In genomic region chr18:44636241-44636640, GRCh38 we compare ENCODE assay signal across 13 cellular contexts. TPM values are rescaled to one million over a fixed set of nuclear protein-coding genes. Genes with fewer than 3 reads are reported as not detected.
DNase-seq lines count a peak whose midpoint lies in the region; ATAC-seq and TF ChIP-seq lines count a peak whose summit lies in the region.
"Had no signal": no experiment of that assay in that cellular context is flagged by ENCODE, and none has a peak within 500 bp of the region (broad histone marks: within the 10 kb centered on the region; RNA-seq: fewer than 3 reads in every experiment).

No MANE protein-coding gene starts in this region.

- TF ChIP-seq EP300 in ovary (IDR thresholded peaks at IDR 0.05), result no peak

- peak; percentile 6 for DNase-seq in GM10266 (ENCODE audit: extremely low spot score)
- no peak for DNase-seq in PC-9
- no peak for DNase-seq in ovary
- no peak for DNase-seq in trophoblast cell
- DNase-seq in right lobe of liver, result no peak
- DNase-seq in putamen (ENCODE audit: low spot score), result no peak
- DNase-seq: activated CD4-positive, CD25-positive, alpha-beta regulatory T cell treated with anti-CD3 and anti-CD28 coated beads, Interleukin-2, amount 50 U/mL, for 72 hours; endodermal cell; HFFc6; NCI-H1417 treated with DMSO at 0.1 percent for 48 hours; SW 1271 had no signal

- no TSS peak for BruUV-seq in PC-9 (replicated peaks; lab: Mats Ljungman, UMichigan)

- H2AFZ ChIP-seq in PC-9 (peak overlapping the region; percentile 34; the same call in 1 of the 2 replicates), trophoblast cell (ENCODE audit: insufficient read depth, low read length, poor library complexity) (no peak overlapping the region)

- H3K27me3 ChIP-seq in PC-9 (ENCODE audit: insufficient read depth, low read depth) (no peaks in the 10 kb centered on the region), ovary (no peaks in the 10 kb centered on the region), trophoblast cell (ENCODE audit: insufficient read depth, low read length) (no peaks in the 10 kb centered on the region), right lobe of liver (no peaks in the 10 kb centered on the region)

- H4K12ac ChIP-seq in trophoblast cell (ENCODE audit: low read depth, low read length), result no peak overlapping the region

- CTCF ChIA-PET in PC-9 (lab: Charles Lee), result no interaction called here

- H3K4me2 ChIP-seq in PC-9 (no peak overlapping the region), trophoblast cell (ENCODE audit: low read length) (no peak overlapping the region)

- no peak overlapping the region for H3K23ac ChIP-seq in trophoblast cell (ENCODE audit: low read length)

- H4K91ac ChIP-seq in trophoblast cell (ENCODE audit: low read depth, low read length), result no peak overlapping the region

- no peak overlapping the region for H2AK5ac ChIP-seq in trophoblast cell (ENCODE audit: low read length)

- intact Hi-C loops in PC-9 (cut with micrococcal nuclease; ENCODE audit: unreplicated experiment), result loop anchor here (2.0 kb wide), 1 partner anchor 43 kb away; no protein-coding TSS in a partner anchor
- intact Hi-C loops in ovary (cut with DNase I), result no loop called here
- intact Hi-C loops in right lobe of liver (cut with DNase I), result no loop called here

- H3K4ac ChIP-seq in trophoblast cell (ENCODE audit: low read depth, low read length), result no peak overlapping the region

- H3K79me2 ChIP-seq in PC-9 (ENCODE audit: low read depth) (no peaks in the 10 kb centered on the region), trophoblast cell (ENCODE audit: control insufficient read depth, insufficient read depth, low read length, poor library complexity) (no peaks in the 10 kb centered on the region)

- POLR2A ChIA-PET in PC-9 (lab: Charles Lee; ENCODE audit: unreplicated experiment), result no interaction called here

- ATAC-seq in GM19395 (IDR thresholded peaks at IDR 0.05; ENCODE audit: unreplicated experiment) (peak; percentile 87), HG02885 (IDR thresholded peaks at IDR 0.05; ENCODE audit: poor library complexity, unreplicated experiment) (peak; percentile 87), right lobe of liver (no peak)

- no peaks in the 10 kb centered on the region for H3K9me3 ChIP-seq in PC-9 (ENCODE audit: insufficient read depth, low read depth)
- H3K9me3 ChIP-seq in ovary, result no peaks in the 10 kb centered on the region
- H3K9me3 ChIP-seq in trophoblast cell (ENCODE audit: insufficient read depth, low read depth, low read length), result no peaks in the 10 kb centered on the region
- H3K9me3 ChIP-seq in right lobe of liver, result no peaks in the 10 kb centered on the region

- H3F3A ChIP-seq in PC-9 (ENCODE audit: insufficient read depth, low read depth), result peaks cover 26% of the 10 kb centered on the region

- no peak overlapping the region for H3K18ac ChIP-seq in trophoblast cell (ENCODE audit: low read length)

- H3K9me2 ChIP-seq in PC-9 (ENCODE audit: insufficient read depth), result no peaks in the 10 kb centered on the region

- peak overlapping the region; percentile 88; the same call in 1 of the 2 replicates for H3K27ac ChIP-seq in PC-9
- H3K27ac ChIP-seq in ovary, result no peak overlapping the region
- no peak overlapping the region for H3K27ac ChIP-seq in trophoblast cell (ENCODE audit: low read depth, low read length)
- H3K27ac ChIP-seq in right lobe of liver, result no peak overlapping the region

- H3K36me3 ChIP-seq in PC-9 (ENCODE audit: low read depth) (no peaks in the 10 kb centered on the region), ovary (no peaks in the 10 kb centered on the region), trophoblast cell (ENCODE audit: control insufficient read depth in 1 of 2, insufficient read depth in 2 of 2, low read length in 2 of 2) (no peaks in the 10 kb centered on the region), right lobe of liver (no peaks in the 10 kb centered on the region)

- no peak overlapping the region for H3K4me3 ChIP-seq in PC-9
- no peak overlapping the region for H3K4me3 ChIP-seq in ovary
- no peak overlapping the region for H3K4me3 ChIP-seq in trophoblast cell (ENCODE audit: low read depth, low read length)
- H3K4me3 ChIP-seq in right lobe of liver, result no peak overlapping the region

- no peaks in the 10 kb centered on the region for H4K20me1 ChIP-seq in PC-9 (ENCODE audit: insufficient read depth)

- peaks cover 38% of the 10 kb centered on the region for H3K4me1 ChIP-seq in PC-9 (replicated peaks; ENCODE audit: insufficient read depth)
- H3K4me1 ChIP-seq in ovary (ENCODE audit: insufficient read depth), result no peaks in the 10 kb centered on the region
- peaks cover 3% of the 10 kb centered on the region in 2 experiments for H3K4me1 ChIP-seq in trophoblast cell (ENCODE audit: control insufficient read depth in 1 of 2, insufficient read depth in 2 of 2, low read length in 2 of 2)
- H3K4me1 ChIP-seq in right lobe of liver, result no peaks in the 10 kb centered on the region

- H3K9ac ChIP-seq in trophoblast cell (ENCODE audit: low read length), result no peak overlapping the region

- H2BK12ac ChIP-seq in trophoblast cell (ENCODE audit: low read length), result no peak overlapping the region

- no peak overlapping the region for H3K14ac ChIP-seq in trophoblast cell (ENCODE audit: low read length)

- H2BK5ac ChIP-seq in trophoblast cell (ENCODE audit: low read depth, low read length, poor library complexity), result no peak overlapping the region

- TF ChIP-seq POLR2A in ovary (IDR thresholded peaks at IDR 0.05), result no peak
- no peak for TF ChIP-seq POLR2A in right lobe of liver (IDR thresholded peaks at IDR 0.05)

- H3K79me1 ChIP-seq in trophoblast cell (ENCODE audit: low read length), result no peaks in the 10 kb centered on the region

- no peak overlapping the region for H2BK120ac ChIP-seq in trophoblast cell (ENCODE audit: insufficient read depth, low read length, poor library complexity)

- no peak overlapping the region for H4K8ac ChIP-seq in trophoblast cell (ENCODE audit: low read depth, low read length)

- TF ChIP-seq CTCF in GM10266 (IDR thresholded peaks at IDR 0.05; ENCODE audit: control insufficient read depth, insufficient read depth, low read depth, missing control alignments) (no peak), PC-9 (conservative IDR thresholded peaks at IDR 0.05) (no peak), ovary (IDR thresholded peaks at IDR 0.05) (no peak), right lobe of liver (IDR thresholded peaks at IDR 0.05) (no peak)

RNA-seq across cellular contexts. Expression of gene SETBP1, which starts 44.4 kb away (rescaled TPM):
- total RNA-seq in PC-9 (2021) (8.3 and 9.0 TPM in 2 replicates), ovary (10 to 100 TPM; 23.0 to 53.7 (median 33.3) TPM), right lobe of liver (10 to 100 TPM; 14.3 to 29.1 (median 16.6) TPM)
- 10 to 100 TPM in 1 of 2 donors, 1 to 10 TPM in 1; 7.8 to 12.9 TPM for polyA plus RNA-seq in ovary
- polyA plus RNA-seq in trophoblast cell (2013), result 6.5 and 7.2 TPM in 2 replicates

Comparison
In these comparisons a context has a peak if more than half of its experiments do, and no peak if none do; other contexts are left out.
1. ATAC-seq: peak in GM19395 (single experiment) and HG02885 (single experiment); none in right lobe of liver (0 of 4).